26 cellular contexts compared by ENCODE assay signal in the genomic region with DNA sequence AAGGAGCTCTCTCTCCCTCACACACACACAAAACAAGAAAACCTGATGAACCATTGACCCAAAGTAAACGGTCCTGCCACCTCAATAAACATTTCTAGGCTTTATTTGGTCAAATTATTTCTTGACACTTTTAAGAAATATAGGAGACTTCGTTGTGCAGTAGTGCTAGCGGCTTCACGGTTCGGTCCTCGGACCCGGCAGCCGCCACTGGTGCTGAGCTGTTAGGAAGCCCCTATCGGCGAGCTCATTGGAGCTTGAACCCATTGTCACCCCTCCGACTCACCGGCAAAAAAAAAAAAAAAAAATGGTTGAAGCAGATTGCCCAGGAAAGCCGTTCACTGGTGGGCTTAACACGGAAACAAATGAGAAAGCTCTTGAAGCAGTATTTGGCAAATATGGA.
"Had no signal": no experiment of that assay in that cellular context is flagged by ENCODE, and none has a peak within 500 bp of the region (broad histone marks: within the 10 kb centered on the region; RNA-seq: fewer than 3 reads in every experiment).

No MANE protein-coding gene starts in this region.

- DNase-seq: activated effector memory CD4-positive, alpha-beta T cell treated with anti-CD3 and anti-CD28 coated beads, Interleukin-2, amount 50 U/mL, for 16 hours; activated effector memory CD4-positive, alpha-beta T cell treated with Interleukin-2 at 50 U/mL for 16 hours; activated gamma-delta T cell; activated gamma-delta T cell treated with Interleukin-2 at 50 U/mL for 16 hours; activated naive CD4-positive, alpha-beta T cell; activated naive CD4-positive, alpha-beta T cell treated with anti-CD3 and anti-CD28 coated beads for 36 hours; activated naive CD4-positive, alpha-beta T cell treated with anti-CD3 and anti-CD28 coated beads, Interleukin-2, amount 10 ng/mL, durations not matched to agents 7 days and 5 days; activated naive CD4-positive, alpha-beta T cell treated with anti-CD3 and anti-CD28 coated beads, Interleukin-2, amount 50 U/mL, for 16 hours; activated naive CD4-positive, alpha-beta T cell treated with Interleukin-2 at 50 U/mL for 16 hours; activated naive CD8-positive, alpha-beta T cell treated with anti-CD3 and anti-CD28 coated beads for 36 hours; activated naive CD8-positive, alpha-beta T cell treated with anti-CD3 and anti-CD28 coated beads, Interleukin-2, amount 10 ng/mL, durations not matched to agents 7 days and 5 days; activated naive CD8-positive, alpha-beta T cell treated with anti-CD3 and anti-CD28 coated beads, Interleukin-2, amount 50 U/mL, for 24 hours; activated T-cell treated with anti-CD3 and anti-CD28 coated beads, Interleukin-2, amount 50 U/mL, for 1 hour; activated T-cell treated with anti-CD3 and anti-CD28 coated beads, Interleukin-2, amount 50 U/mL, for 24 hours; activated T-cell treated with anti-CD3 and anti-CD28 coated beads, Interleukin-2, amount 50 U/mL, for 4 hours; activated T-cell treated with anti-CD3 and anti-CD28 coated beads, Interleukin-2, amount 50 U/mL, for 48 hours; activated T-cell treated with anti-CD3 and anti-CD28 coated beads, Interleukin-2, amount 50 U/mL, for 72 hours; amniotic stem cell; amygdala; anterior cingulate cortex; aorta; body of pancreas; brain microvascular endothelial cell; caudate nucleus; central memory CD4-positive, alpha-beta T cell; cerebellar nuclear complex had no signal
